In genomic region chr13:51970251-51970793, GRCh38 we compare ENCODE assay signal across 1 cellular context.
TF ChIP-seq lines count a peak whose summit lies in the region.

No MANE protein-coding gene starts in this region.

TF ChIP-seq in HepG2, 621 proteins besides CTCF, POLR2A, EP300 and RAD21:
- TF ChIP-seq RBM22 (optimal IDR thresholded peaks at IDR 0.05; ENCODE audit: low read length): peak; percentile 30
- no peak for TF ChIP-seq BCL6 (CRISPR knock-in tag; IDR thresholded peaks at IDR 0.05)
TF ChIP-seq in HepG2: peak in this region for 1.
